Comparison of ENCODE assay signal across 31 cellular contexts in genomic region chr5:144465441-144465840, GRCh38.
"Had no signal": no experiment of that assay in that cellular context is flagged by ENCODE, and none has a peak within 500 bp of the region (broad histone marks: within the 10 kb centered on the region; RNA-seq: fewer than 3 reads in every experiment).

No MANE protein-coding gene starts in this region.

- H3K9me3 ChIP-seq: esophagus muscularis mucosa, pancreas, prostate gland, testis had no signal

- H3K27ac ChIP-seq: esophagus muscularis mucosa, pancreas, prostate gland, skin epidermis, testis had no signal

- H3K27ac Mint-ChIP-seq: activated B cell treated with CpG ODN at 0.5 μM for 24 hours; activated CD8-positive, alpha-beta T cell treated with anti-CD3 and anti-CD28 coated beads for 36 hours; activated T-helper 17 cell treated with anti-CD3 and anti-CD28 coated beads, Interleukin-2, amount 50 U/mL, for 72 hours; immature natural killer cell; naive thymus-derived CD4-positive, alpha-beta T cell; T-helper 2 cell treated with Interferon-gamma antibody and Interleukin-4, amounts not matched to agents 5 μg/mL and 100 μg/mL, for 36 hours had no signal

- H3K27me3 ChIP-seq: esophagus muscularis mucosa, pancreas, testis had no signal

- H3K9me3 Mint-ChIP-seq: activated CD8-positive, alpha-beta T cell treated with anti-CD3 and anti-CD28 coated beads for 36 hours; activated T-cell treated with anti-CD3 and anti-CD28 coated beads, Interleukin-2, amount 50 U/mL, for 4 hours; T-helper 2 cell treated with Interferon-gamma antibody and Interleukin-4, amounts not matched to agents 5 μg/mL and 100 μg/mL, for 36 hours had no signal

- H3K36me3 Mint-ChIP-seq: immature natural killer cell; naive thymus-derived CD4-positive, alpha-beta T cell had no signal

- H3K4me3 Mint-ChIP-seq: activated B cell treated with CpG ODN at 0.5 μM for 24 hours; activated CD8-positive, alpha-beta T cell treated with anti-CD3 and anti-CD28 coated beads for 36 hours; activated T-cell treated with anti-CD3 and anti-CD28 coated beads, Interleukin-2, amount 50 U/mL, for 4 hours; activated T-helper 17 cell treated with anti-CD3 and anti-CD28 coated beads, Interleukin-2, amount 50 U/mL, for 72 hours; immature natural killer cell; naive thymus-derived CD4-positive, alpha-beta T cell; neural crest cell; T-helper 2 cell treated with Interferon-gamma antibody and Interleukin-4, amounts not matched to agents 5 μg/mL and 100 μg/mL, for 36 hours had no signal

- DNase-seq: activated B cell treated with CpG ODN at 0.5 μM for 24 hours; activated CD4-positive, alpha-beta T cell treated with anti-CD3 and anti-CD28 coated beads, Interleukin-2, amount 50 U/mL, for 1 hour; activated CD8-positive, alpha-beta T cell treated with anti-CD3 and anti-CD28 coated beads for 36 hours; activated gamma-delta T cell treated with Interleukin-2 at 50 U/mL for 16 hours; activated naive CD4-positive, alpha-beta T cell treated with anti-CD3 and anti-CD28 coated beads, Interleukin-2, amount 50 U/mL, for 16 hours; activated T-cell treated with anti-CD3 and anti-CD28 coated beads, Interleukin-2, amount 50 U/mL, for 4 hours; amygdala; dermis blood vessel endothelial cell; effector CD4-positive, alpha-beta T cell; hypothalamus; immature natural killer cell; kidney; left colon; midbrain; naive thymus-derived CD4-positive, alpha-beta T cell; nucleus accumbens; pancreas; retina; stimulated activated CD4-positive, alpha-beta T cell treated with anti-CD3 and anti-CD28 coated beads, Interleukin-12 subunit alpha, Interleukin-12 subunit beta, amount 100 ng/mL, for 4 hours; stimulated activated CD4-positive, alpha-beta T cell treated with anti-CD3 and anti-CD28 coated beads, Interleukin-4, amount 100 ng/mL, for 1 hour; stimulated activated naive CD8-positive, alpha-beta T cell treated with anti-CD3 and anti-CD28 coated beads, Interleukin-15, Interleukin-2, amounts not matched to agents 100 U/mL and 50 U/mL, for 24 hours; testis had no signal

- H3K4me3 ChIP-seq: esophagus muscularis mucosa, pancreas, prostate gland, skin epidermis, testis had no signal

- FAIRE-seq: colon, frontal cortex, kidney, pancreas, urothelium cell line had no signal

- H3K36me3 ChIP-seq: esophagus muscularis mucosa, pancreas, prostate gland had no signal

- H3K4me1 ChIP-seq: esophagus muscularis mucosa, prostate gland, testis had no signal

- H3K4me1 Mint-ChIP-seq: activated B cell treated with CpG ODN at 0.5 μM for 24 hours; activated T-helper 17 cell treated with anti-CD3 and anti-CD28 coated beads, Interleukin-2, amount 50 U/mL, for 72 hours; immature natural killer cell; naive thymus-derived CD4-positive, alpha-beta T cell had no signal

- H3K27me3 Mint-ChIP-seq: activated B cell treated with CpG ODN at 0.5 μM for 24 hours; activated CD8-positive, alpha-beta T cell treated with anti-CD3 and anti-CD28 coated beads for 36 hours; activated T-helper 17 cell treated with anti-CD3 and anti-CD28 coated beads, Interleukin-2, amount 50 U/mL, for 72 hours; naive thymus-derived CD4-positive, alpha-beta T cell had no signal
